Comparison of ENCODE assay signal across 8 cellular contexts in the genomic region with DNA sequence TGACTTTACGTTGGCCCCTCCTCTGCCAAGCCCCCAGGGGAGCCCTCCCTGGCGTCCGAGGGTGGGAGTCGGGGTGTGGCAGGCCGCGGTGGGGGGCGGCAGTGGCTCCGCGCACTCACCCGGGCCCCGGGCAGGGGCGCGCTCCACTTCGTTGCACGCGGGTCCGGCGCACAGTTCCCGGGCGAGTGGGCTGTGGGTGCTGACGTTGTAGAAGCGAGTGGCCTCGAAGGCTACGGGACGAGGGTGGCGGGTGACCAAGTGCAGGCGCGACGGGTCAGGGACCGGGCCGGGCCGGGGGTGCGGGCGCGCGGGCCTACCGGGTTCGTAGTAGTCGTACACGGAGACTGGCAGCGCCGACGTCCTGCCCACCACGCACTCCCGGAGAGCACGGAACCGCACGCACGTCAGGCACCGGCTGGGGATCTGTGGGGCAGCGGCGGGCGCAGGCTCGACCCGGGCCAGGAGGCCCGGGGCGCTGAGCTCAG. TPM values are rescaled to one million over a fixed set of nuclear protein-coding genes. Genes with fewer than 3 reads are reported as not detected.
A peak's percentile ranks its signal among the peaks of the same experiment; 100 is the strongest.
DNase-seq lines count a peak whose midpoint lies in the region; ATAC-seq and TF ChIP-seq lines count a peak whose summit lies in the region.

No MANE protein-coding gene starts in this region.

- peak overlapping the region; percentile 48 for H3K4me3 Mint-ChIP-seq in activated naive CD8-positive, alpha-beta T cell treated with anti-CD3 and anti-CD28 coated beads for 36 hours

- H3K9ac ChIP-seq in ES-I3 (ENCODE audit: low read depth, low read length), result peak overlapping the region; percentile 80; the same call in 1 of the 2 replicates
- no peak overlapping the region for H3K9ac ChIP-seq in iPS-15b (ENCODE audit: low read depth, low read length)

- intact Hi-C loops in spleen (cut with DNase I; ENCODE audit: low total_unique reads), result loop anchor here (10.0 kb wide), 1 partner anchor 63 kb away; no protein-coding TSS in a partner anchor

- no peaks in the 10 kb centered on the region for H3K36me3 ChIP-seq in ES-I3 (ENCODE audit: insufficient read depth, low read length)
- no peaks in the 10 kb centered on the region for H3K36me3 ChIP-seq in iPS-15b (ENCODE audit: control insufficient read depth, insufficient read depth, low read length)
- no peaks in the 10 kb centered on the region for H3K36me3 ChIP-seq in spleen

- WGBS in spleen, 5 donors, result 2 to 8% (median 3%) methylated on average over 35 to 57 of the region's 57 CpGs

- no peak for TF ChIP-seq CTCF in spleen (IDR thresholded peaks at IDR 0.05 in 8 of 11, conservative IDR thresholded peaks at IDR 0.05 in 3 of 11)

- ATAC-seq in HG02884 (IDR thresholded peaks at IDR 0.05; ENCODE audit: unreplicated experiment) (peak; percentile 20), GM18858 (IDR thresholded peaks at IDR 0.05; ENCODE audit: unreplicated experiment) (no peak)

- peaks cover 2% of the 10 kb centered on the region for H3K36me3 Mint-ChIP-seq in activated naive CD8-positive, alpha-beta T cell treated with anti-CD3 and anti-CD28 coated beads for 36 hours

- peak overlapping the region; percentile 56 for H3K4me3 ChIP-seq in iPS-15b (ENCODE audit: low read depth, low read length)
- H3K4me3 ChIP-seq in spleen, result peak overlapping the region; percentile 48 to 80 (median 53)

- H3K27ac Mint-ChIP-seq in activated naive CD8-positive, alpha-beta T cell treated with anti-CD3 and anti-CD28 coated beads for 36 hours, result no peak overlapping the region

- H3K27me3 Mint-ChIP-seq in activated naive CD8-positive, alpha-beta T cell treated with anti-CD3 and anti-CD28 coated beads for 36 hours, result peaks cover 54% of the 10 kb centered on the region

- no peaks in the 10 kb centered on the region for H3K9me3 ChIP-seq in ES-I3 (ENCODE audit: control insufficient read depth, insufficient read depth, low read length)
- no peaks in the 10 kb centered on the region for H3K9me3 ChIP-seq in iPS-15b (ENCODE audit: control insufficient read depth, insufficient read depth, low read length)
- no peaks in the 10 kb centered on the region for H3K9me3 ChIP-seq in spleen

- H3K4me1 ChIP-seq in ES-I3 (ENCODE audit: insufficient read depth, low read length), result peaks cover 7% of the 10 kb centered on the region; the same call in 1 of the 2 replicates
- H3K4me1 ChIP-seq in iPS-15b (ENCODE audit: control insufficient read depth, insufficient read depth, low read length), result peaks cover 3% of the 10 kb centered on the region
- peaks cover 0 to 69% (median 50%) of the 10 kb centered on the region in 6 donors for H3K4me1 ChIP-seq in spleen

- TF ChIP-seq POLR2A in spleen (IDR thresholded peaks at IDR 0.05), result no peak

- H3K27me3 ChIP-seq in iPS-15b (ENCODE audit: control insufficient read depth, insufficient read depth, low read length) (peaks cover 12% of the 10 kb centered on the region), spleen (replicated peaks in 1 of 7) (peaks cover 0 to 56% (median 5%) of the 10 kb centered on the region in 7 donors)

- peaks cover 18% of the 10 kb centered on the region for H3K4me1 Mint-ChIP-seq in activated naive CD8-positive, alpha-beta T cell treated with anti-CD3 and anti-CD28 coated beads for 36 hours

- no peaks in the 10 kb centered on the region for H3K9me3 Mint-ChIP-seq in activated naive CD8-positive, alpha-beta T cell treated with anti-CD3 and anti-CD28 coated beads for 36 hours

- DNase-seq in activated naive CD8-positive, alpha-beta T cell treated with anti-CD3 and anti-CD28 coated beads for 36 hours, result peak; percentile 30
- peak; percentile 89 for DNase-seq in spleen
- no peak for DNase-seq in SIG-M5 (lab: John Stamatoyannopoulos, UW)
- DNase-seq in COLO668 (lab: John Stamatoyannopoulos, UW; ENCODE audit: unreplicated experiment), result no peak

- peak overlapping the region; percentile 42 to 89 (median 76) for H3K27ac ChIP-seq in spleen

RNA-seq across cellular contexts. Expression of a gene that starts 8.8 kb away (rescaled TPM):
- not detected for total RNA-seq in activated naive CD8-positive, alpha-beta T cell treated with anti-CD3 and anti-CD28 coated beads for 36 hours
- 1 to 10 TPM; 1.2 to 5.4 (median 2.3) TPM for total RNA-seq in spleen
- 1 to 10 TPM in 1 of 3 donors, under 1 TPM in 2; 0.48 to 1.3 (median 0.76) TPM for polyA plus RNA-seq in spleen

Comparison
In these comparisons a context has a peak if more than half of its experiments do, and no peak if none do; other contexts are left out.
1. DNase-seq: peak in activated naive CD8-positive, alpha-beta T cell treated with anti-CD3 and anti-CD28 coated beads for 36 hours (single experiment) and spleen (single experiment); none in SIG-M5 (single experiment) and COLO668 (single experiment).